ENCODE assay signal across 26 cellular contexts in the genomic region with DNA sequence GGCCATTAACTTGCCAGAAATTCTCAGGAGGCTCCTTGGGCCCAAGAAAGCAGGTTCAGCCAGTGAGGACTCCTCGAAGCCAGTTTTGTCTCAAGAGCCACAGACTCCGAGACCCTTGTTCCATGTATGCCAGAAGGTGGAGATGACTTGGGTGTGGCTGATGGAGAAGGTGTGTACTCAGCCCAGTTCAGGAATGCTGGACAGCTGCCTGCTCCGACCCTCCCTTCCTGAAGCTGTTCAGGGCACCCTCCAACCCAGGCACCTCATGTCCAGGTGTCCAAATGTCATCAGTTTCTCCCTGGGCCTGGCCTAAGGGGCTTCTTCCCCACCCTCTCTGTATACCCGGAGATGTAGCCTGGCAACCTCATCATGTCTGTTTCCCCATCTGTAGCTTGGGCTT. TPM values are rescaled to one million over a fixed set of nuclear protein-coding genes. Genes with fewer than 3 reads are reported as not detected.
DNase-seq lines count a peak whose midpoint lies in the region; ATAC-seq, FAIRE-seq and TF ChIP-seq lines count a peak whose summit lies in the region.
"Had no signal": no experiment of that assay in that cellular context is flagged by ENCODE, and none has a peak within 500 bp of the region (broad histone marks: within the 10 kb centered on the region; RNA-seq: fewer than 3 reads in every experiment).

No MANE protein-coding gene starts in this region.

- no peak for TF ChIP-seq RAD21 in HCT116 (IDR thresholded peaks at IDR 0.05; ENCODE audit: low read depth)

- TF ChIP-seq CTCF in DND-41 (IDR thresholded peaks at IDR 0.05; ENCODE audit: borderline replicate concordance, extremely low read depth, low read length, poor library complexity, severe bottlenecking) (no peak), HCT116 (IDR thresholded peaks at IDR 0.05 in 2 of 3, conservative IDR thresholded peaks at IDR 0.05 in 1 of 3; ENCODE audit: borderline replicate concordance in 1 of 3, insufficient read depth in 1 of 3, low read depth in 2 of 3, low read length in 2 of 3) (no peak), sigmoid colon (IDR thresholded peaks at IDR 0.05) (no peak)

- H3K36me3 ChIP-seq in DND-41 (ENCODE audit: insufficient read depth, low read length) (no peaks in the 10 kb centered on the region), HCT116 (ENCODE audit: control insufficient read depth in 1 of 2, insufficient read depth in 2 of 2, low read length in 2 of 2) (no peaks in the 10 kb centered on the region), sigmoid colon (no peaks in the 10 kb centered on the region)
- H3K36me3 ChIP-seq: BE2C, BLaER1 had no signal

- POLR2A ChIA-PET in HCT116 (lab: Charles Lee), result no interaction called here

- H3K79me2 ChIP-seq in DND-41 (ENCODE audit: insufficient read depth, low read length), result no peaks in the 10 kb centered on the region
- H3K79me2 ChIP-seq in HCT116 (ENCODE audit: insufficient read depth, low read length), result no peaks in the 10 kb centered on the region

- H3K36me3 Mint-ChIP-seq in activated T-cell treated with anti-CD3 and anti-CD28 coated beads, Interleukin-2, amount 50 U/mL, for 72 hours (ENCODE audit: insufficient read depth in 2 of 2), result no peaks in the 10 kb centered on the region
- H3K36me3 Mint-ChIP-seq: CD14-positive monocyte; CD4-positive, alpha-beta memory T cell; CD4-positive, CD25-positive, alpha-beta regulatory T cell; CD8-positive, alpha-beta memory T cell had no signal

- H3K27ac ChIP-seq in DND-41 (ENCODE audit: low read length) (no peak overlapping the region), HCT116 (ENCODE audit: low read depth, low read length) (no peak overlapping the region), sigmoid colon (no peak overlapping the region)
- H3K27ac ChIP-seq: BLaER1 had no signal

- WGBS in sigmoid colon, 2 donors, result 38 to 83% methylated on average over 4 of the region's 4 CpGs

- no peak for TF ChIP-seq EP300 in sigmoid colon (IDR thresholded peaks at IDR 0.05)

- H4K20me1 ChIP-seq in DND-41 (ENCODE audit: insufficient read depth, low read length), result no peaks in the 10 kb centered on the region
- H4K20me1 ChIP-seq in HCT116 (ENCODE audit: insufficient read depth), result no peaks in the 10 kb centered on the region
- H4K20me1 ChIP-seq: BLaER1 had no signal

- peaks cover 9% of the 10 kb centered on the region for H3K4me1 Mint-ChIP-seq in activated T-cell treated with anti-CD3 and anti-CD28 coated beads, Interleukin-2, amount 50 U/mL, for 72 hours (ENCODE audit: low read depth)
- H3K4me1 Mint-ChIP-seq: CD4-positive, alpha-beta memory T cell; CD8-positive, alpha-beta memory T cell had no signal

- H3K27me3 Mint-ChIP-seq in activated T-cell treated with anti-CD3 and anti-CD28 coated beads, Interleukin-2, amount 50 U/mL, for 72 hours (ENCODE audit: low read depth), result no peaks in the 10 kb centered on the region

- no peak overlapping the region for H3K4me2 ChIP-seq in DND-41 (ENCODE audit: insufficient read depth, low read length)
- no peak overlapping the region for H3K4me2 ChIP-seq in HCT116 (ENCODE audit: low read length)
- H3K4me2 ChIP-seq: BLaER1 had no signal

- no TSS peak for BruUV-seq in HCT116 (replicated peaks; lab: Mats Ljungman, UMichigan)

- ATAC-seq in DND-41 (ENCODE audit: insufficient read depth, low read depth) (no peak), HCT116 (no peak)
- no peak for ATAC-seq in activated T-cell treated with anti-CD3 and anti-CD28 coated beads, Interleukin-2, amount 50 U/mL, for 72 hours (replicated peaks in 1 of 2)

- H3K9me2 ChIP-seq in HCT116 (ENCODE audit: insufficient read depth), result no peaks in the 10 kb centered on the region

- H3K4me1 ChIP-seq in DND-41 (ENCODE audit: insufficient read depth, low read length) (no peaks in the 10 kb centered on the region), HCT116 (ENCODE audit: control insufficient read depth in 1 of 2, insufficient read depth in 2 of 2, low read length in 2 of 2) (peaks cover 2 to 4% of the 10 kb centered on the region in 2 experiments; a peak in 2 of 4 replicates), sigmoid colon (peaks cover 0 to 28% (median 26%) of the 10 kb centered on the region in 4 donors)
- H3K4me1 ChIP-seq: BE2C, BLaER1 had no signal

- H3K9me3 Mint-ChIP-seq in activated T-cell treated with anti-CD3 and anti-CD28 coated beads, Interleukin-2, amount 50 U/mL, for 72 hours, result no peaks in the 10 kb centered on the region
- H3K9me3 Mint-ChIP-seq: CD14-positive monocyte; CD4-positive, CD25-positive, alpha-beta regulatory T cell; CD8-positive, alpha-beta memory T cell had no signal

- no peak for TF ChIP-seq POLR2A in HCT116 (IDR thresholded peaks at IDR 0.05; ENCODE audit: borderline replicate concordance, extremely low read depth, insufficient read depth, insufficient read length)
- TF ChIP-seq POLR2A in sigmoid colon (IDR thresholded peaks at IDR 0.05), result no peak

- H3K4me3 ChIP-seq in DND-41 (ENCODE audit: low read depth in 1 of 2, low read length in 2 of 2), result no peak overlapping the region
- no peak overlapping the region for H3K4me3 ChIP-seq in HCT116 (replicated peaks in 1 of 2; ENCODE audit: low read depth in 1 of 2, low read length in 2 of 2)
- no peak overlapping the region for H3K4me3 ChIP-seq in sigmoid colon
- H3K4me3 ChIP-seq: BLaER1 had no signal

- no peak overlapping the region for H3K4me3 Mint-ChIP-seq in activated T-cell treated with anti-CD3 and anti-CD28 coated beads, Interleukin-2, amount 50 U/mL, for 72 hours
- H3K4me3 Mint-ChIP-seq: CD14-positive monocyte; CD4-positive, alpha-beta memory T cell; CD4-positive, CD25-positive, alpha-beta regulatory T cell; CD8-positive, alpha-beta memory T cell had no signal

- H3K27me3 ChIP-seq in DND-41 (ENCODE audit: insufficient read depth, low read length, poor library complexity), result peaks cover 2% of the 10 kb centered on the region
- peaks cover 21% of the 10 kb centered on the region for H3K27me3 ChIP-seq in HCT116 (ENCODE audit: insufficient read depth, low read length)
- peaks cover 0 to 15% (median 2%) of the 10 kb centered on the region in 3 donors for H3K27me3 ChIP-seq in sigmoid colon
- H3K27me3 ChIP-seq: BLaER1 had no signal

- H3K9me3 ChIP-seq in DND-41 (ENCODE audit: insufficient read depth, low read length, severe bottlenecking), result no peaks in the 10 kb centered on the region
- no peaks in the 10 kb centered on the region for H3K9me3 ChIP-seq in HCT116 (ENCODE audit: control insufficient read depth in 1 of 2, insufficient read depth in 1 of 2, low read depth in 1 of 2, low read length in 2 of 2)
- no peaks in the 10 kb centered on the region for H3K9me3 ChIP-seq in sigmoid colon
- H3K9me3 ChIP-seq: BE2C, BLaER1 had no signal

- RAD21 ChIA-PET in HCT116 (lab: Charles Lee; ENCODE audit: low non-redundant PET in 1 of 2, low total read pairs in 2 of 2, uncharacterized antibody in 2 of 2, unreplicated experiment in 2 of 2), result no interaction called here

- CTCF ChIA-PET in HCT116 (lab: Charles Lee), result no interaction called here

- DNase-seq in DND-41 (no peak), HCT116 (ENCODE audit: low read depth, low spot score) (no peak), HTR-8/SVneo (ENCODE audit: insufficient read length, low spot score) (no peak), sigmoid colon (peak; percentile 55), SKM-1 (lab: John Stamatoyannopoulos, UW; ENCODE audit: unreplicated experiment) (no peak), pons (ENCODE audit: low spot score) (no peak)
- DNase-seq in activated T-cell treated with anti-CD3 and anti-CD28 coated beads, Interleukin-2, amount 50 U/mL, for 72 hours, result no peak
- DNase-seq: 8988T; ACHN; BE2C; C1 segment of cervical spinal cord; CD4-positive, alpha-beta memory T cell; CD4-positive, CD25-positive, alpha-beta regulatory T cell; CD8-positive, alpha-beta memory T cell; COR-L47; DMS 273 treated with DMSO at 0.1 percent for 48 hours; DMS153; DMS53; DMS79; GF-D8 had no signal

- intact Hi-C loops in HCT116 (cut with micrococcal nuclease), result no loop called here
- intact Hi-C loops in sigmoid colon (cut with DNase I), result no loop called here

- no peak overlapping the region for H3K27ac Mint-ChIP-seq in activated T-cell treated with anti-CD3 and anti-CD28 coated beads, Interleukin-2, amount 50 U/mL, for 72 hours
- H3K27ac Mint-ChIP-seq: CD14-positive monocyte; CD4-positive, CD25-positive, alpha-beta regulatory T cell had no signal

- H3K9ac ChIP-seq in DND-41 (ENCODE audit: low read depth, low read length), result no peak overlapping the region
- no peak overlapping the region for H3K9ac ChIP-seq in HCT116 (ENCODE audit: low read length)
- H3K9ac ChIP-seq: BLaER1 had no signal

- FAIRE-seq in HTR-8/SVneo (lab: Jason Lieb, UNC), result peak; percentile 58
- FAIRE-seq: A204.1, G401.6, GM12891, GM19239 had no signal

- H2AFZ ChIP-seq in DND-41 (ENCODE audit: low read depth, low read length), result peak overlapping the region; percentile 9; the same call in 1 of the 2 replicates
- H2AFZ ChIP-seq in HCT116 (ENCODE audit: low read depth, low read length, poor library complexity, severe bottlenecking), result no peak overlapping the region

TF ChIP-seq in HCT116, 20 proteins besides CTCF, POLR2A, EP300 and RAD21 (continues in another document):
- TF ChIP-seq, protein P1, sequence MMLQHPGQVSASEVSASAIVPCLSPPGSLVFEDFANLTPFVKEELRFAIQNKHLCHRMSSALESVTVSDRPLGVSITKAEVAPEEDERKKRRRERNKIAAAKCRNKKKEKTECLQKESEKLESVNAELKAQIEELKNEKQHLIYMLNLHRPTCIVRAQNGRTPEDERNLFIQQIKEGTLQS (IDR thresholded peaks at IDR 0.05), result no peak
- TF ChIP-seq EZH2 (IDR thresholded peaks at IDR 0.05), result no peak
- no peak for TF ChIP-seq POLR2AphosphoS5 (IDR thresholded peaks at IDR 0.05; ENCODE audit: low read depth, low read length)
- no peak for TF ChIP-seq SIN3A (IDR thresholded peaks at IDR 0.05; ENCODE audit: low read depth)

RNA-seq across cellular contexts. Expression of a gene that starts 40.2 kb away (rescaled TPM):
- total RNA-seq in HCT116 (2021; ENCODE audit: unreplicated experiment), result 0.25 TPM
- polyA plus RNA-seq in HCT116 (2012), result 0.17 TPM in 2 replicates
- total RNA-seq in sigmoid colon, result under 1 TPM in 2 of 4 donors, not detected in 2; 0.16 to 0.36 TPM
- under 1 TPM in 1 of 3 donors, not detected in 2; 0.52 TPM for polyA plus RNA-seq in sigmoid colon
- total RNA-seq in activated T-cell treated with anti-CD3 and anti-CD28 coated beads, Interleukin-2, amount 50 U/mL, for 72 hours, result 1 to 10 TPM in 1 of 2 donors, under 1 TPM in 1; 0.91 to 1.7 TPM
